23 cellular contexts compared by ENCODE assay signal in genomic region chr17:77719806-77720205, GRCh38.
"Had no signal": no experiment of that assay in that cellular context is flagged by ENCODE, and none has a peak within 500 bp of the region (broad histone marks: within the 10 kb centered on the region; RNA-seq: fewer than 3 reads in every experiment).

No MANE protein-coding gene starts in this region.

- DNase-seq: activated CD4-positive, alpha-beta T cell treated with anti-CD3 and anti-CD28 coated beads for 36 hours; activated CD4-positive, alpha-beta T cell treated with anti-CD3 and anti-CD28 coated beads, Interleukin-2, amount 50 U/mL, for 48 hours; activated CD4-positive, CD25-positive, alpha-beta regulatory T cell; activated gamma-delta T cell treated with Interleukin-2 at 50 U/mL for 16 hours; activated naive CD4-positive, alpha-beta T cell treated with anti-CD3 and anti-CD28 coated beads, Interleukin-2, amount 10 ng/mL, durations not matched to agents 7 days and 5 days; activated naive CD8-positive, alpha-beta T cell treated with anti-CD3 and anti-CD28 coated beads for 36 hours; activated T-cell treated with anti-CD3 and anti-CD28 coated beads, Interleukin-2, amount 50 U/mL, for 4 hours; brain microvascular endothelial cell; Karpas-422; MM.1S; NCI-H1105; NCI-H1436 treated with DMSO at 0.1 percent for 48 hours; NCI-H187; NCI-H2081; NCI-H510A treated with DMSO at 0.1 percent for 48 hours; NCI-H69; NK-92 treated with Interleukin-12 subunit alpha and Interleukin-12 subunit beta, amount 100 ng/mL, for 24 hours; OCI-M1; RPMI8226; T-helper 1 cell had no signal

- H3K27ac ChIP-seq: brain microvascular endothelial cell, SK-N-MC, VCaP had no signal

- FAIRE-seq: K562 had no signal

- H3K27me3 ChIP-seq: brain microvascular endothelial cell had no signal

- H3K4me3 ChIP-seq: K562, SK-N-MC had no signal

- H3K36me3 ChIP-seq: brain microvascular endothelial cell had no signal
